ENCODE assay signal across 8 cellular contexts in genomic region chr16:56513972-56514371, GRCh38. TPM values are rescaled to one million over a fixed set of nuclear protein-coding genes. Genes with fewer than 3 reads are reported as not detected.
DNase-seq lines count a peak whose midpoint lies in the region; ATAC-seq, FAIRE-seq and TF ChIP-seq lines count a peak whose summit lies in the region.

No MANE protein-coding gene starts in this region.

- H2BK5ac ChIP-seq in H1 (ENCODE audit: low read depth, low read length): no peak overlapping the region

- H3K36me3 Mint-ChIP-seq in mesothelial cell of epicardium: peaks cover 34% of the 10 kb centered on the region

- no peak overlapping the region for H3K9ac ChIP-seq in H1 (replicated peaks in 1 of 4; ENCODE audit: extremely low read depth in 1 of 4, low read depth in 3 of 4, low read length in 3 of 4)

- CTCF ChIA-PET in A549 (lab: Yijun Ruan, JAX) (interaction anchor here (0.5 to 3.9 kb wide), 39 partner anchors 8 to 283 kb away, joined by 3 to 44 read pairs (median 4); partner anchors contain the start of genes MT1E and MT1F), GM10248 (lab: Yijun Ruan, JAX) (interaction anchor here (1.3 to 2.2 kb wide), 6 partner anchors 9 to 195 kb away, joined by 3 to 12 read pairs (median 5); no protein-coding TSS in a partner anchor), H1 (lab: Charles Lee; ENCODE audit: partially characterized antibody) (interaction anchor here (0.8 to 2.1 kb wide), 27 partner anchors 9 to 376 kb away, joined by 3 to 7 read pairs (median 4); partner anchors contain the start of gene MT1E)

- in situ Hi-C loops in transverse colon (cut with MboI; ENCODE audit: low pct_ligation_motif_present in 1 of 4, low pct_unique_long_range_greater_than_20kb in 1 of 4, low sequenced_read_pairs in 3 of 4): loop anchor here in 2 of 4 donors (5.0 kb wide), 2 partner anchors 188 to 193 kb away; no protein-coding TSS in a partner anchor

- FAIRE-seq in A549 (lab: Jason Lieb, UNC) (no peak), H1 (lab: Jason Lieb, UNC) (no peak)

- no peak overlapping the region for H3K4me3 Mint-ChIP-seq in mesothelial cell of epicardium

- H3K18ac ChIP-seq in H1 (ENCODE audit: extremely low read depth, low read length): no peak overlapping the region

- DNase-seq in A549 (ENCODE audit: low read depth in 1 of 2, low spot score in 1 of 2) (peak; percentile 51 to 81), GM10248 (ENCODE audit: extremely low spot score) (peak; percentile 32), NCI-H2171 (lab: John Stamatoyannopoulos, UW) (peak; percentile 56), H1 (ENCODE audit: low read depth in 1 of 2, low spot score in 2 of 2) (no peak), mesothelial cell of epicardium (ENCODE audit: low spot score in 2 of 2, unreplicated experiment in 2 of 2) (no peak), transverse colon (peak; percentile 60)
- DNase-seq in activated CD4-positive, alpha-beta T cell treated with anti-CD3 and anti-CD28 coated beads for 48 hours: peak; percentile 47

- H2BK15ac ChIP-seq in H1 (ENCODE audit: low read length): no peak overlapping the region

- TF ChIP-seq EP300 in A549 (IDR thresholded peaks at IDR 0.05) (no peak), H1 (IDR thresholded peaks at IDR 0.05; ENCODE audit: borderline replicate concordance in 1 of 2, low read depth in 2 of 2, low read length in 2 of 2) (no peak), transverse colon (IDR thresholded peaks at IDR 0.05; ENCODE audit: low read depth) (no peak)

- peak; percentile 74 to 75 for TF ChIP-seq RAD21 in A549 (conservative IDR thresholded peaks at IDR 0.05 in 1 of 2, IDR thresholded peaks at IDR 0.05 in 1 of 2)
- peak; percentile 65 to 78 for TF ChIP-seq RAD21 in H1 (IDR thresholded peaks at IDR 0.05 in 1 of 2, conservative IDR thresholded peaks at IDR 0.05 in 1 of 2; ENCODE audit: low read depth in 2 of 2, low read length in 2 of 2)

- no peaks in the 10 kb centered on the region for H4K20me1 ChIP-seq in H1 (replicated peaks in 1 of 2; ENCODE audit: control insufficient read depth in 1 of 2, insufficient read depth in 2 of 2, low read length in 2 of 2)

- H3K4me1 Mint-ChIP-seq in mesothelial cell of epicardium: peaks cover 15% of the 10 kb centered on the region

- 42% methylated on average over 3 of the region's 3 CpGs for WGBS in A549 (ENCODE audit: missing lambda C conversion rate)
- 68% methylated on average over 3 of the region's 3 CpGs; no CpG with 5 or more reads in 1 of the 2 experiments for WGBS in H1 (ENCODE audit: extremely low coverage in 1 of 2, insufficient coverage in 1 of 2, insufficient read length in 1 of 2, insufficient replicate concordance in 2 of 2, low coverage in 1 of 2, low lambda C conversion rate in 2 of 2, missing lambda C conversion rate in 1 of 2), 2 experiments
- WGBS in transverse colon (ENCODE audit: low coverage in 1 of 2), 2 donors: 33 to 51% methylated on average over 3 of the region's 3 CpGs

- H3K27ac ChIP-seq in A549: no peak overlapping the region
- no peak overlapping the region for H3K27ac ChIP-seq in H1 (ENCODE audit: low read depth, low read length)
- no peak overlapping the region for H3K27ac ChIP-seq in transverse colon

- no peak overlapping the region for H4K5ac ChIP-seq in H1 (ENCODE audit: insufficient read length, low read depth, low read length)

- TF ChIP-seq POLR2A in A549 (IDR thresholded peaks at IDR 0.05; ENCODE audit: low read length): no peak
- TF ChIP-seq POLR2A in H1 (IDR thresholded peaks at IDR 0.05; ENCODE audit: control extremely low read depth in 1 of 2, low read depth in 2 of 2, low read length in 2 of 2): no peak
- TF ChIP-seq POLR2A in transverse colon (IDR thresholded peaks at IDR 0.05): no peak

- no peak overlapping the region for H2BK12ac ChIP-seq in H1 (ENCODE audit: low read depth, low read length)

- ATAC-seq in A549 (peak; percentile 89 to 95), GM21447 (IDR thresholded peaks at IDR 0.05; ENCODE audit: unreplicated experiment) (no peak)

- H3K27me3 ChIP-seq in H1 (replicated peaks in 1 of 4; ENCODE audit: control insufficient read depth in 3 of 4, extremely low read depth in 1 of 4, insufficient read depth in 3 of 4, low read length in 3 of 4): no peaks in the 10 kb centered on the region
- no peaks in the 10 kb centered on the region for H3K27me3 ChIP-seq in transverse colon

- no peak overlapping the region for H3K14ac ChIP-seq in H1 (ENCODE audit: insufficient read length)

- H3K56ac ChIP-seq in H1 (replicated peaks; ENCODE audit: insufficient read length, low read depth, low read length): no peak overlapping the region

- H3K4me1 ChIP-seq in A549: peaks cover 7% of the 10 kb centered on the region; the same call in 2 of the 3 replicates
- H3K4me1 ChIP-seq in H1 (replicated peaks in 1 of 4; ENCODE audit: control insufficient read depth in 3 of 4, insufficient read depth in 4 of 4, low read length in 3 of 4): no peaks in the 10 kb centered on the region
- peaks cover 3 to 27% (median 5%) of the 10 kb centered on the region in 4 donors for H3K4me1 ChIP-seq in transverse colon

- no peaks in the 10 kb centered on the region for H3K79me1 ChIP-seq in H1 (ENCODE audit: low read depth, low read length)

- no peak overlapping the region for H2BK20ac ChIP-seq in H1 (ENCODE audit: low read length)

- peak; percentile 85 for TF ChIP-seq CTCF in A549 (IDR thresholded peaks at IDR 0.05)
- TF ChIP-seq CTCF in GM10248 (IDR thresholded peaks at IDR 0.05; ENCODE audit: control extremely low read depth, extremely low read depth, low read depth, missing control alignments): peak; percentile 64
- TF ChIP-seq CTCF in H1 (IDR thresholded peaks at IDR 0.05; ENCODE audit: control extremely low read depth in 1 of 3, insufficient read depth in 1 of 3, low read depth in 1 of 3, low read length in 3 of 3): peak in 2 of 3 experiments; percentile 61 to 70; a peak in 3 of 4 replicates
- peak; percentile 39 for TF ChIP-seq CTCF in mesothelial cell of epicardium (IDR thresholded peaks at IDR 0.05; ENCODE audit: unreplicated experiment)
- peak; percentile 56 to 67 (median 64) for TF ChIP-seq CTCF in transverse colon (IDR thresholded peaks at IDR 0.05)

- no peak overlapping the region for H4K91ac ChIP-seq in H1 (replicated peaks; ENCODE audit: insufficient read length, low read length)

- H3K36me3 ChIP-seq in H1 (ENCODE audit: control insufficient read depth in 2 of 4, insufficient read depth in 4 of 4, low read length in 3 of 4) (no peaks in the 10 kb centered on the region; a peak in 2 of 8 replicates), transverse colon (peaks cover 0 to 16% (median 6%) of the 10 kb centered on the region in 4 donors)

- H2BK120ac ChIP-seq in H1 (replicated peaks; ENCODE audit: low read depth, low read length): no peak overlapping the region

- H2AK5ac ChIP-seq in H1 (ENCODE audit: low read depth, low read length): no peak overlapping the region

- H3K27me3 Mint-ChIP-seq in mesothelial cell of epicardium (ENCODE audit: low read depth): no peaks in the 10 kb centered on the region

- H3K4ac ChIP-seq in H1 (replicated peaks; ENCODE audit: insufficient read length, low read depth, low read length): no peak overlapping the region

- no peak overlapping the region for H3K27ac Mint-ChIP-seq in mesothelial cell of epicardium

- H3K4me2 ChIP-seq in A549 (no peak overlapping the region), H1 (ENCODE audit: insufficient read depth in 1 of 2, low read depth in 2 of 2, low read length in 2 of 2) (no peak overlapping the region)

- no peaks in the 10 kb centered on the region for H3K79me2 ChIP-seq in H1 (ENCODE audit: control insufficient read depth in 1 of 2, insufficient read depth in 2 of 2, low read length in 2 of 2)

- no peaks in the 10 kb centered on the region for H3K9me3 ChIP-seq in A549
- no peaks in the 10 kb centered on the region for H3K9me3 ChIP-seq in H1 (ENCODE audit: insufficient read depth in 2 of 2, low read depth in 1 of 2, low read length in 1 of 2)
- H3K9me3 ChIP-seq in transverse colon: no peaks in the 10 kb centered on the region

- no peaks in the 10 kb centered on the region for H3K9me3 Mint-ChIP-seq in mesothelial cell of epicardium

- H3K23ac ChIP-seq in H1 (ENCODE audit: insufficient read length): no peak overlapping the region

- H4K8ac ChIP-seq in H1 (ENCODE audit: extremely low read depth, insufficient read depth, low read length): no peak overlapping the region

- no peaks in the 10 kb centered on the region for H3K23me2 ChIP-seq in H1 (ENCODE audit: low read depth, low read length)

- intact Hi-C loops in transverse colon (cut with DNase I; ENCODE audit: low total_unique reads): loop anchor here (5.0 kb wide), 1 partner anchor 188 kb away; no protein-coding TSS in a partner anchor

- no peak overlapping the region for H3K4me3 ChIP-seq in A549
- H3K4me3 ChIP-seq in H1 (ENCODE audit: extremely low read depth in 1 of 4, insufficient read depth in 2 of 4, low read depth in 3 of 4, low read length in 4 of 4): no peak overlapping the region
- no peak overlapping the region for H3K4me3 ChIP-seq in transverse colon

- no peak overlapping the region for H2AFZ ChIP-seq in H1 (ENCODE audit: low read length)

- POLR2A ChIA-PET in A549 (lab: Yijun Ruan, JAX): interaction anchor here (0.6 to 1.0 kb wide), 3 partner anchors 63 to 275 kb away, joined by 3 to 5 read pairs (median 3); partner anchors contain the start of genes NUDT21 and OGFOD1
- POLR2A ChIA-PET in GM10248 (lab: Yijun Ruan, JAX): no interaction called here
- POLR2A ChIA-PET in H1 (lab: Charles Lee; ENCODE audit: partially characterized antibody): no interaction called here

RNA-seq across cellular contexts. Expression of gene BBS2, which starts 5.9 kb away (rescaled TPM):
- polyA plus RNA-seq in A549 (2011; rRNA removed) (61.4 and 62.3 TPM in 2 replicates), A549 (2017; fragmentation: RNase III; extraction: RNeasy Plus Mini Kit Qiagen cat#74134 plus additional on column Dnase treatment) (36.1 to 46.6 TPM (median 44.4 TPM) in 3 replicates), H1 (2011; rRNA removed) (12.0 and 15.1 TPM in 2 replicates)
- 23.6 and 24.1 TPM in 2 replicates for polyA plus RNA-seq in A549 (2012; cell fraction: cytosol; rRNA removed)
- 30.9 and 39.3 TPM in 2 replicates for polyA plus RNA-seq in A549 (2012; cell fraction: nucleus; rRNA removed)
- polyA minus RNA-seq in A549 (2011; rRNA and poly(A)+ RNA removed): 37.5 and 58.3 TPM in 2 replicates
- 11.6 and 12.3 TPM in 2 replicates for total RNA-seq in H1 (2021; fragmentation: NEBNext Ultra II Directional; extraction: Animal tissue kit (Norgen Biotek cat#: 25700))
- 18.0 TPM for polyA plus RNA-seq in H1 (2011; cell fraction: cytosol; rRNA removed)
- 28.6 TPM for polyA plus RNA-seq in H1 (2011; cell fraction: nucleus; rRNA removed)
- 11.6 to 18.7 TPM (median 14.9 TPM) in 4 replicates for polyA plus RNA-seq in H1 (2012, experiment 1 of 2)
- 3.2 TPM for polyA plus RNA-seq in H1 (2012, experiment 2 of 2)
- polyA plus RNA-seq in H1 (2013, experiment 1 of 2): 8.3 TPM
- 7.3 TPM for polyA plus RNA-seq in H1 (2013, experiment 2 of 2)
- polyA minus RNA-seq in H1 (2011; rRNA and poly(A)+ RNA removed): 18.6 and 26.5 TPM in 2 replicates
- 7.7 TPM for polyA minus RNA-seq in H1 (2011; cell fraction: cytosol; rRNA and poly(A)+ RNA removed)
- polyA minus RNA-seq in H1 (2011; cell fraction: nucleus; rRNA and poly(A)+ RNA removed): 16.7 TPM
- total RNA-seq in mesothelial cell of epicardium (58.2 to 63.1 TPM (median 60.8 TPM) in 3 replicates), transverse colon (100 to 1,000 TPM in 1 of 4 donors, 10 to 100 TPM in 3; 38.7 to 171 (median 41.2) TPM)

RNA-seq across cellular contexts. Expression of gene MT4, which starts 50.9 kb away (rescaled TPM):
- polyA plus RNA-seq in A549 (2011; rRNA removed) (not detected in 2 replicates), A549 (2017; fragmentation: RNase III; extraction: RNeasy Plus Mini Kit Qiagen cat#74134 plus additional on column Dnase treatment) (not detected in 3 replicates), H1 (2011; rRNA removed) (not detected in 2 replicates)
- polyA plus RNA-seq in A549 (2012; cell fraction: cytosol; rRNA removed): not detected in 2 replicates
- not detected in 2 replicates for polyA plus RNA-seq in A549 (2012; cell fraction: nucleus; rRNA removed)
- not detected in 2 replicates for polyA minus RNA-seq in A549 (2011; rRNA and poly(A)+ RNA removed)
- total RNA-seq in H1 (2021; fragmentation: NEBNext Ultra II Directional; extraction: Animal tissue kit (Norgen Biotek cat#: 25700)): not detected in 2 replicates
- not detected for polyA plus RNA-seq in H1 (2011; cell fraction: cytosol; rRNA removed)
- polyA plus RNA-seq in H1 (2011; cell fraction: nucleus; rRNA removed): not detected
- polyA plus RNA-seq in H1 (2012, experiment 1 of 2): not detected in 4 replicates
- polyA plus RNA-seq in H1 (2012, experiment 2 of 2): not detected
- not detected for polyA plus RNA-seq in H1 (2013, experiment 1 of 2)
- polyA plus RNA-seq in H1 (2013, experiment 2 of 2): not detected
- not detected in 2 replicates for polyA minus RNA-seq in H1 (2011; rRNA and poly(A)+ RNA removed)
- not detected for polyA minus RNA-seq in H1 (2011; cell fraction: cytosol; rRNA and poly(A)+ RNA removed)
- polyA minus RNA-seq in H1 (2011; cell fraction: nucleus; rRNA and poly(A)+ RNA removed): not detected
- total RNA-seq in mesothelial cell of epicardium (not detected in 3 replicates), transverse colon (10 to 100 TPM in 1 of 4 donors, not detected in 3; 95.4 TPM)

Comparison
In these comparisons a context has a peak if more than half of its experiments do, and no peak if none do; other contexts are left out.
1. DNase-seq: peak in A549 (2 of 2), GM10248 (single experiment), NCI-H2171 (single experiment), activated CD4-positive, alpha-beta T cell treated with anti-CD3 and anti-CD28 coated beads for 48 hours (single experiment) and transverse colon (single experiment); none in H1 (0 of 2) and mesothelial cell of epicardium (0 of 2).
2. Of the 18 proteins assayed by ChIP-seq in both H1 and A549: peak only in H1: none; only in A549: none; in both: CTCF and RAD21; in neither: 16.
3. Peak in every context shown above with its lines, with median percentiles within 50 percentile points of each other: CTCF ChIP-seq.